8 cellular contexts compared by ENCODE assay signal in the genomic region with DNA sequence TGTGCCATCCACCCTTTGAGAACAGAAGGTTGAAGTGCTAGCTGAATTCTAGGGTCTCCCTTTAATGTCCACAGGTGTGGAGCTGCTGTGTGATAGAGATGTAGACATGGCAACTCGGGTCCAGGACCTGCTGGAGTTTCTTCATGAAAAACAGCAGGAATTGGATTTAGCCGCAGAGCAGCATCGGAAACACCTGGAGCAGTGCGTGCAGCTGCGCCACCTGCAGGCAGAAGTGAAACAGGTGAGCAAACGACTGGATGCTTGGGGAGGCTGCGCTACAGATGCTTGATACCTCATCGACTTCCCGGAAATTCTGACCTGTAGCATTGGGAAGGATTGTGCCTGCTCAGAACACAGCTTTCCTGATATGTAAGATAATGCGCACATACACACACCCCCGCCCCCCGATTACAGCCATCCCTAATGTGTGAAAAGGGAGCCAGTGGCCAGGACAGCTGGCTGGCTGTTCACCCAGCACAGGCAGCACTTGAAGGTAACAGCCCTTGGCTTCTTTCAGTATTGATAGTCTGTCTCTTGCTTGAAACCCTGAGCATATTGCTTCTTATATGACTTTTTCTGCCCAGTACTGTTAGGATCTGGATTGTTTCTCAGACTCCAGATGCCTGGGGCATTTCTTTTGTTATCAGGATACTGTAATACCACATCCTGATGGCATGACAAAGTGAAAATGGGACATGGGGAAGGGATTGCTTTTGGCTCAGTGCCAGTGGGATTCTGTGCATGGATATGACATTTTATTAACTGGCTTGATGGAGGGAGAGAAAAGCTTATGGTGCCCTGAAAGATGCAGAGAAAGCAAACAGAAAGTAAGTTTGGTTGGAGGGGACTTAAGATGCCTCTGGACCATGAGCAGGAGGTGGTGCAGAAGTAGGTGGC.
A peak's percentile ranks its signal among the peaks of the same experiment; 100 is the strongest.
DNase-seq lines count a peak whose midpoint lies in the region; ATAC-seq and TF ChIP-seq lines count a peak whose summit lies in the region.

No MANE protein-coding gene starts in this region.

- WGBS in mesendoderm (ENCODE audit: extremely low coverage, insufficient coverage, low lambda C conversion rate) = no CpG with 5 or more reads among the region's 12 CpGs

- H3K4ac ChIP-seq in mesendoderm (ENCODE audit: low read depth, low read length) = no peak overlapping the region

- TF ChIP-seq CTCF in GM06990 (IDR thresholded peaks at IDR 0.05; ENCODE audit: insufficient read depth, low read length, poor library complexity, severe bottlenecking) (peak; percentile 75), MM.1S (IDR thresholded peaks at IDR 0.05; ENCODE audit: low read length) (peak; percentile 60)

- no peak overlapping the region for H2AK5ac ChIP-seq in mesendoderm (ENCODE audit: low read length)

- H3K9me2 ChIP-seq in MM.1S (replicated peaks; ENCODE audit: insufficient read depth, low read length) = no peaks in the 10 kb centered on the region

- H3K9me3 ChIP-seq in MM.1S (replicated peaks; ENCODE audit: insufficient read depth, low read length) = no peaks in the 10 kb centered on the region

- no peak overlapping the region for H3K23ac ChIP-seq in mesendoderm (ENCODE audit: low read length)

- no peak overlapping the region for H2BK15ac ChIP-seq in mesendoderm (replicated peaks; ENCODE audit: low read depth)

- H3K4me1 ChIP-seq in MM.1S (ENCODE audit: low read length) (no peaks in the 10 kb centered on the region), mesendoderm (ENCODE audit: control insufficient read depth, low read depth, low read length) (no peaks in the 10 kb centered on the region)

- H4K20me1 ChIP-seq in MM.1S (ENCODE audit: insufficient read depth, low read length) = no peaks in the 10 kb centered on the region

- no peaks in the 10 kb centered on the region for H3F3A ChIP-seq in MM.1S (ENCODE audit: insufficient read depth, low read length)

- H3K4me2 ChIP-seq in MM.1S (ENCODE audit: low read depth, low read length) (no peak overlapping the region), mesendoderm (ENCODE audit: low read length) (no peak overlapping the region)

- no peak overlapping the region for H2BK5ac ChIP-seq in mesendoderm (ENCODE audit: low read length)

- no peak overlapping the region for H2BK120ac ChIP-seq in mesendoderm (ENCODE audit: low read depth, low read length)

- no peak overlapping the region for H4K8ac ChIP-seq in mesendoderm (ENCODE audit: low read depth, low read length)

- H3K36me3 ChIP-seq in GM06990 (ENCODE audit: control insufficient read depth, insufficient read depth, low read length) = peaks cover 47% of the 10 kb centered on the region
- peaks cover 3% of the 10 kb centered on the region; the same call in 1 of the 2 replicates for H3K36me3 ChIP-seq in MM.1S (replicated peaks; ENCODE audit: insufficient read depth, low read length)
- H3K36me3 ChIP-seq in mesendoderm (ENCODE audit: control insufficient read depth, insufficient read depth, low read length) = peaks cover 20% of the 10 kb centered on the region

- H3K27ac ChIP-seq in MM.1S (ENCODE audit: low read length) (no peak overlapping the region), mesendoderm (ENCODE audit: low read depth, low read length) (no peak overlapping the region)

- no peak overlapping the region for H3K18ac ChIP-seq in mesendoderm (ENCODE audit: low read length)

- no peak overlapping the region for H3K4me3 ChIP-seq in GM06990 (replicated peaks; ENCODE audit: low read depth, low read length)
- no peak overlapping the region for H3K4me3 ChIP-seq in MM.1S (ENCODE audit: low read length)
- H3K4me3 ChIP-seq in mesendoderm (ENCODE audit: low read length) = no peak overlapping the region

- H3K27me3 ChIP-seq in GM06990 (replicated peaks; ENCODE audit: control insufficient read depth, insufficient read depth, low read length) (no peaks in the 10 kb centered on the region), MM.1S (replicated peaks; ENCODE audit: insufficient read depth, low read length) (no peaks in the 10 kb centered on the region), mesendoderm (ENCODE audit: insufficient read depth, low read length, poor library complexity) (no peaks in the 10 kb centered on the region)

- ATAC-seq in HG02970 (IDR thresholded peaks at IDR 0.05; ENCODE audit: low FRiP score, unreplicated experiment) = no peak
- no peak for ATAC-seq in HG03039 (IDR thresholded peaks at IDR 0.05; ENCODE audit: unreplicated experiment)

- H3K9ac ChIP-seq in MM.1S (ENCODE audit: low read length) = no peak overlapping the region
- H3K9ac ChIP-seq in mesendoderm (ENCODE audit: low read length) = no peak overlapping the region

- peaks cover 2% of the 10 kb centered on the region for H3K79me1 ChIP-seq in mesendoderm (ENCODE audit: low read length)

- DNase-seq in GM06990 (ENCODE audit: extremely low read depth, insufficient read length) (no peak), MM.1S (no peak), amniotic epithelial cell (ENCODE audit: low read depth) (peak; percentile 13), mesendoderm (peak; percentile 75), GM19238 (ENCODE audit: insufficient read length, low spot score) (no peak), anterior cingulate cortex (lab: John Stamatoyannopoulos, UW) (no peak)

- H2AFZ ChIP-seq in MM.1S (ENCODE audit: low read length) = no peak overlapping the region

- no peak overlapping the region for H3K56ac ChIP-seq in mesendoderm (ENCODE audit: low read length)

- no peak overlapping the region for H4K5ac ChIP-seq in mesendoderm (ENCODE audit: low read length)

- H3K79me2 ChIP-seq in MM.1S (ENCODE audit: low read length) (no peaks in the 10 kb centered on the region), mesendoderm (ENCODE audit: control insufficient read depth, insufficient read depth, low read length) (no peaks in the 10 kb centered on the region)

Comparison
In these comparisons a context has a peak if more than half of its experiments do, and no peak if none do; other contexts are left out.
1. DNase-seq: peak in amniotic epithelial cell (single experiment) and mesendoderm (single experiment); none in GM06990 (single experiment), MM.1S (single experiment), GM19238 (single experiment) and anterior cingulate cortex (0 of 58).